In genomic region chr1:31155216-31155806, GRCh38 we compare ENCODE assay signal across 8 cellular contexts.
A peak's percentile ranks its signal among the peaks of the same experiment; 100 is the strongest.
DNase-seq lines count a peak whose midpoint lies in the region; ATAC-seq and TF ChIP-seq lines count a peak whose summit lies in the region.

No MANE protein-coding gene starts in this region.

- no peaks in the 10 kb centered on the region for H3K9me3 ChIP-seq in right cardiac atrium (ENCODE audit: control insufficient read depth, low read length)

- ATAC-seq in GM19438 (IDR thresholded peaks at IDR 0.05; ENCODE audit: low read depth, unreplicated experiment) (peak; percentile 81), right cardiac atrium (peak; percentile 94 to 95)
- peak; percentile 91 for ATAC-seq in activated naive CD8-positive, alpha-beta T cell treated with anti-CD3 and anti-CD28 coated beads, Interleukin-2, amount 50 U/mL, for 24 hours

- no peaks in the 10 kb centered on the region for H3K36me3 Mint-ChIP-seq in activated naive CD8-positive, alpha-beta T cell treated with anti-CD3 and anti-CD28 coated beads, Interleukin-2, amount 50 U/mL, for 24 hours (ENCODE audit: low read depth)

- intact Hi-C loops in right cardiac atrium (cut with DNase I) = no loop called here

- H3K4me1 Mint-ChIP-seq in activated naive CD8-positive, alpha-beta T cell treated with anti-CD3 and anti-CD28 coated beads, Interleukin-2, amount 50 U/mL, for 24 hours = peaks cover 5% of the 10 kb centered on the region

- DNase-seq in Jurkat, Clone E6-1 (ENCODE audit: low read depth, low spot score) = peak; percentile 52
- DNase-seq in SW 1271 (lab: John Stamatoyannopoulos, UW) (peak; percentile 36 to 50), right cardiac atrium (peak; percentile 73 to 89 (median 85)), retinal pigment epithelial cell (ENCODE audit: low read depth) (no peak), superior temporal gyrus (ENCODE audit: extremely low spot score) (no peak)
- DNase-seq in activated naive CD8-positive, alpha-beta T cell treated with anti-CD3 and anti-CD28 coated beads, Interleukin-2, amount 50 U/mL, for 24 hours = peak; percentile 73

- no peaks in the 10 kb centered on the region for H3K4me1 ChIP-seq in right cardiac atrium (ENCODE audit: control insufficient read depth, insufficient read depth, low read length)

- no peaks in the 10 kb centered on the region for H3K27me3 Mint-ChIP-seq in activated naive CD8-positive, alpha-beta T cell treated with anti-CD3 and anti-CD28 coated beads, Interleukin-2, amount 50 U/mL, for 24 hours

- H3K9me3 Mint-ChIP-seq in activated naive CD8-positive, alpha-beta T cell treated with anti-CD3 and anti-CD28 coated beads, Interleukin-2, amount 50 U/mL, for 24 hours = no peaks in the 10 kb centered on the region

- H3K4me3 ChIP-seq in Jurkat, Clone E6-1 (ENCODE audit: low read length) = peak overlapping the region; percentile 73
- H3K4me3 ChIP-seq in right cardiac atrium (ENCODE audit: low read length) (peak overlapping the region; percentile 82), retinal pigment epithelial cell (ENCODE audit: low read length) (peak overlapping the region; percentile 63)

- peak overlapping the region; percentile 79 for H3K27ac Mint-ChIP-seq in activated naive CD8-positive, alpha-beta T cell treated with anti-CD3 and anti-CD28 coated beads, Interleukin-2, amount 50 U/mL, for 24 hours

- H3K4me3 Mint-ChIP-seq in activated naive CD8-positive, alpha-beta T cell treated with anti-CD3 and anti-CD28 coated beads, Interleukin-2, amount 50 U/mL, for 24 hours = peak overlapping the region; percentile 84

- no peaks in the 10 kb centered on the region for H3K27me3 ChIP-seq in right cardiac atrium (ENCODE audit: control insufficient read depth, insufficient read depth)

- TF ChIP-seq CTCF in C4-2B (conservative IDR thresholded peaks at IDR 0.05) = peak; percentile 29
- TF ChIP-seq CTCF in retinal pigment epithelial cell (conservative IDR thresholded peaks at IDR 0.05; ENCODE audit: low read depth, low read length) = peak; percentile 35

- peak overlapping the region; percentile 81 for H3K27ac ChIP-seq in C4-2B
- H3K27ac ChIP-seq in right cardiac atrium (ENCODE audit: low read length) = no peak overlapping the region

- WGBS in right cardiac atrium = under 1% methylated on average over 45 of the region's 46 CpGs

Comparison
In these comparisons a context has a peak if more than half of its experiments do, and no peak if none do; other contexts are left out.
1. DNase-seq: peak in Jurkat, Clone E6-1 (single experiment), SW 1271 (2 of 2), activated naive CD8-positive, alpha-beta T cell treated with anti-CD3 and anti-CD28 coated beads, Interleukin-2, amount 50 U/mL, for 24 hours (single experiment) and right cardiac atrium (3 of 3); none in retinal pigment epithelial cell (single experiment) and superior temporal gyrus (single experiment).
2. Peak in every context shown above with its lines, with median percentiles within 50 percentile points of each other: ATAC-seq and H3K4me3 ChIP-seq.